Comparison of ENCODE assay signal across 27 cellular contexts in genomic region chr16:26118575-26118974, GRCh38.
"Had no signal": no experiment of that assay in that cellular context is flagged by ENCODE, and none has a peak within 500 bp of the region (broad histone marks: within the 10 kb centered on the region; RNA-seq: fewer than 3 reads in every experiment).

No MANE protein-coding gene starts in this region.

- H3K4me3 Mint-ChIP-seq: activated CD4-positive, alpha-beta memory T cell treated with anti-CD3 and anti-CD28 coated beads, Interleukin-2, amount 10 ng/mL, durations not matched to agents 7 days and 5 days; activated CD4-positive, alpha-beta T cell treated with anti-CD3 and anti-CD28 coated beads, Interleukin-2, amount 10 ng/mL, durations not matched to agents 7 days and 5 days; activated naive CD4-positive, alpha-beta T cell treated with anti-CD3 and anti-CD28 coated beads, Interleukin-2, amount 50 U/mL, for 24 hours; activated naive CD8-positive, alpha-beta T cell treated with anti-CD3 and anti-CD28 coated beads, Interleukin-2, amount 50 U/mL, for 24 hours; activated T-cell treated with anti-CD3 and anti-CD28 coated beads, Interleukin-2, amount 50 U/mL, for 4 hours; activated T-helper 17 cell treated with anti-CD3 and anti-CD28 coated beads, Interleukin-2, amount 50 U/mL, for 72 hours; effector memory CD8-positive, alpha-beta T cell; naive thymus-derived CD8-positive, alpha-beta T cell; neural crest cell; stimulated activated naive B cell treated with anti-CD40 and anti-IgM and Interleukin-4, amounts not matched to agents 10 μg/mL and 1 μg/mL and 100 μg/mL, for 72 hours had no signal

- DNase-seq: activated CD4-positive, alpha-beta memory T cell treated with anti-CD3 and anti-CD28 coated beads, Interleukin-2, amount 10 ng/mL, durations not matched to agents 7 days and 5 days; activated CD4-positive, alpha-beta T cell treated with anti-CD3 and anti-CD28 coated beads for 1 hour; activated CD4-positive, alpha-beta T cell treated with anti-CD3 and anti-CD28 coated beads, Interleukin-2, amount 10 ng/mL, durations not matched to agents 7 days and 5 days; activated naive CD8-positive, alpha-beta T cell treated with anti-CD3 and anti-CD28 coated beads, Interleukin-2, amount 50 U/mL, for 24 hours; activated T-cell treated with anti-CD3 and anti-CD28 coated beads, Interleukin-2, amount 50 U/mL, for 4 hours; amygdala; caudate nucleus; cortex of kidney; effector memory CD8-positive, alpha-beta T cell; hippocampal formation; left cardiac atrium; midbrain; naive thymus-derived CD8-positive, alpha-beta T cell; stimulated activated CD4-positive, alpha-beta T cell treated with anti-CD3 and anti-CD28 coated beads, Interleukin-15, amount 100 ng/mL, for 24 hours; stimulated activated CD4-positive, alpha-beta T cell treated with anti-CD3 and anti-CD28 coated beads, Interleukin-2, amount 100 ng/mL, for 24 hours; stimulated activated naive B cell treated with anti-CD40 and anti-IgM and Interleukin-4, amounts not matched to agents 10 μg/mL and 1 μg/mL and 100 μg/mL, for 72 hours; stomach; T-helper 9 cell; thyroid gland; upper lobe of left lung; WERI-Rb-1 had no signal

- H3K9me3 ChIP-seq: gastroesophageal sphincter, right atrium auricular region, thyroid gland, upper lobe of left lung, vagina had no signal

- H3K27ac Mint-ChIP-seq: activated CD4-positive, alpha-beta memory T cell treated with anti-CD3 and anti-CD28 coated beads, Interleukin-2, amount 10 ng/mL, durations not matched to agents 7 days and 5 days; activated CD4-positive, alpha-beta T cell treated with anti-CD3 and anti-CD28 coated beads, Interleukin-2, amount 10 ng/mL, durations not matched to agents 7 days and 5 days; activated naive CD4-positive, alpha-beta T cell treated with anti-CD3 and anti-CD28 coated beads, Interleukin-2, amount 50 U/mL, for 24 hours; activated naive CD8-positive, alpha-beta T cell treated with anti-CD3 and anti-CD28 coated beads, Interleukin-2, amount 50 U/mL, for 24 hours; activated T-helper 17 cell treated with anti-CD3 and anti-CD28 coated beads, Interleukin-2, amount 50 U/mL, for 72 hours; effector memory CD8-positive, alpha-beta T cell; naive thymus-derived CD8-positive, alpha-beta T cell; stimulated activated naive B cell treated with anti-CD40 and anti-IgM and Interleukin-4, amounts not matched to agents 10 μg/mL and 1 μg/mL and 100 μg/mL, for 72 hours had no signal

- H3K36me3 ChIP-seq: gastroesophageal sphincter, right atrium auricular region, stomach, thyroid gland, upper lobe of left lung, vagina, WERI-Rb-1 had no signal

- H3K4me3 ChIP-seq: gastroesophageal sphincter, right atrium auricular region, stomach, thyroid gland, upper lobe of left lung, vagina had no signal

- H3K27ac ChIP-seq: gastroesophageal sphincter, right atrium auricular region, stomach, thyroid gland, upper lobe of left lung, vagina, WERI-Rb-1 had no signal

- H3K27me3 ChIP-seq: gastroesophageal sphincter, right atrium auricular region, stomach, thyroid gland, upper lobe of left lung, vagina had no signal

- H3K4me1 Mint-ChIP-seq: activated CD4-positive, alpha-beta memory T cell treated with anti-CD3 and anti-CD28 coated beads, Interleukin-2, amount 10 ng/mL, durations not matched to agents 7 days and 5 days; activated CD4-positive, alpha-beta T cell treated with anti-CD3 and anti-CD28 coated beads, Interleukin-2, amount 10 ng/mL, durations not matched to agents 7 days and 5 days; activated naive CD4-positive, alpha-beta T cell treated with anti-CD3 and anti-CD28 coated beads, Interleukin-2, amount 50 U/mL, for 24 hours; activated naive CD8-positive, alpha-beta T cell treated with anti-CD3 and anti-CD28 coated beads, Interleukin-2, amount 50 U/mL, for 24 hours; activated T-helper 17 cell treated with anti-CD3 and anti-CD28 coated beads, Interleukin-2, amount 50 U/mL, for 72 hours; naive thymus-derived CD8-positive, alpha-beta T cell; neural crest cell; stimulated activated naive B cell treated with anti-CD40 and anti-IgM and Interleukin-4, amounts not matched to agents 10 μg/mL and 1 μg/mL and 100 μg/mL, for 72 hours had no signal

- ATAC-seq: activated naive CD8-positive, alpha-beta T cell treated with anti-CD3 and anti-CD28 coated beads, Interleukin-2, amount 50 U/mL, for 24 hours; activated T-cell treated with anti-CD3 and anti-CD28 coated beads, Interleukin-2, amount 50 U/mL, for 4 hours; activated T-helper 17 cell treated with anti-CD3 and anti-CD28 coated beads, Interleukin-2, amount 50 U/mL, for 72 hours; effector memory CD8-positive, alpha-beta T cell; gastroesophageal sphincter; left cardiac atrium; naive thymus-derived CD8-positive, alpha-beta T cell; stimulated activated naive B cell treated with anti-CD40 and anti-IgM and Interleukin-4, amounts not matched to agents 10 μg/mL and 1 μg/mL and 100 μg/mL, for 72 hours had no signal

- H3K36me3 Mint-ChIP-seq: activated naive CD4-positive, alpha-beta T cell treated with anti-CD3 and anti-CD28 coated beads, Interleukin-2, amount 50 U/mL, for 24 hours; naive thymus-derived CD8-positive, alpha-beta T cell; stimulated activated naive B cell treated with anti-CD40 and anti-IgM and Interleukin-4, amounts not matched to agents 10 μg/mL and 1 μg/mL and 100 μg/mL, for 72 hours had no signal

- H3K4me1 ChIP-seq: gastroesophageal sphincter, right atrium auricular region, stomach, thyroid gland, upper lobe of left lung, vagina had no signal

- H3K27me3 Mint-ChIP-seq: activated CD4-positive, alpha-beta memory T cell treated with anti-CD3 and anti-CD28 coated beads, Interleukin-2, amount 10 ng/mL, durations not matched to agents 7 days and 5 days; activated CD4-positive, alpha-beta T cell treated with anti-CD3 and anti-CD28 coated beads, Interleukin-2, amount 10 ng/mL, durations not matched to agents 7 days and 5 days had no signal

- H3K9me3 Mint-ChIP-seq: activated CD4-positive, alpha-beta T cell treated with anti-CD3 and anti-CD28 coated beads, Interleukin-2, amount 10 ng/mL, durations not matched to agents 7 days and 5 days; activated naive CD4-positive, alpha-beta T cell treated with anti-CD3 and anti-CD28 coated beads, Interleukin-2, amount 50 U/mL, for 24 hours; activated naive CD8-positive, alpha-beta T cell treated with anti-CD3 and anti-CD28 coated beads, Interleukin-2, amount 50 U/mL, for 24 hours; activated T-cell treated with anti-CD3 and anti-CD28 coated beads, Interleukin-2, amount 50 U/mL, for 4 hours; activated T-helper 17 cell treated with anti-CD3 and anti-CD28 coated beads, Interleukin-2, amount 50 U/mL, for 72 hours; effector memory CD8-positive, alpha-beta T cell; naive thymus-derived CD8-positive, alpha-beta T cell; neural crest cell had no signal
